27 cellular contexts compared by ENCODE assay signal in genomic region chr4:8289956-8290700, GRCh38. TPM values are rescaled to one million over a fixed set of nuclear protein-coding genes. Genes with fewer than 3 reads are reported as not detected.
DNase-seq lines count a peak whose midpoint lies in the region; ATAC-seq, FAIRE-seq and TF ChIP-seq lines count a peak whose summit lies in the region.
"Had no signal": no experiment of that assay in that cellular context is flagged by ENCODE, and none has a peak within 500 bp of the region (broad histone marks: within the 10 kb centered on the region; RNA-seq: fewer than 3 reads in every experiment).

No MANE protein-coding gene starts in this region.

- H3K9me3 ChIP-seq in right atrium auricular region: no peaks in the 10 kb centered on the region
- no peaks in the 10 kb centered on the region for H3K9me3 ChIP-seq in kidney (ENCODE audit: control insufficient read depth in 1 of 2, low read length in 2 of 2)
- H3K9me3 ChIP-seq: thoracic aorta, vagina had no signal

- H3K9ac ChIP-seq in kidney (ENCODE audit: low read length in 2 of 2): no peak overlapping the region

- H3K27me3 ChIP-seq in right atrium auricular region: no peaks in the 10 kb centered on the region
- H3K27me3 ChIP-seq: vagina had no signal

- no peak for FAIRE-seq in kidney (lab: Jason Lieb, UNC)
- FAIRE-seq: endothelial cell of umbilical vein, H1, keratinocyte had no signal

- H3K4me1 ChIP-seq in right atrium auricular region (peaks cover 0 to 13% of the 10 kb centered on the region in 2 donors), kidney (ENCODE audit: control insufficient read depth in 1 of 2, insufficient read depth in 1 of 2, low read depth in 1 of 2, low read length in 2 of 2) (no peaks in the 10 kb centered on the region)
- H3K4me1 ChIP-seq: vagina had no signal

- intact Hi-C loops in cardiac septum (cut with DNase I) (no loop called here), kidney (cut with DNase I) (no loop called here), posterior vena cava (cut with DNase I) (no loop called here)

- ATAC-seq in GM18909 (IDR thresholded peaks at IDR 0.05; ENCODE audit: poor library complexity, unreplicated experiment) (no peak), HG02981 (IDR thresholded peaks at IDR 0.05; ENCODE audit: unreplicated experiment) (no peak)
- ATAC-seq: activated T-cell treated with anti-CD3 and anti-CD28 coated beads, Interleukin-2, amount 50 U/mL, for 72 hours; stimulated activated effector memory CD8-positive, alpha-beta T cell treated with anti-CD3 and anti-CD28 coated beads, Interleukin-12 subunit alpha, Interleukin-12 subunit beta, amount 100 ng/mL, for 72 hours had no signal

- TF ChIP-seq CTCF in right atrium auricular region (IDR thresholded peaks at IDR 0.05) (no peak), kidney (IDR thresholded peaks at IDR 0.05; ENCODE audit: borderline replicate concordance, extremely low read depth, insufficient read depth) (no peak)

- H3K4me3 ChIP-seq in right atrium auricular region: no peak overlapping the region
- H3K4me3 ChIP-seq in kidney (ENCODE audit: low read length in 2 of 2): no peak overlapping the region
- H3K4me3 ChIP-seq: thoracic aorta, vagina had no signal

- DNase-seq in cardiac septum (ENCODE audit: low spot score): peak; percentile 71
- no peak for DNase-seq in right atrium auricular region (ENCODE audit: low spot score)
- DNase-seq in kidney: peak; percentile 25
- peak; percentile 58 for DNase-seq in posterior vena cava (ENCODE audit: low spot score)
- DNase-seq in DMS79 treated with DMSO at 0.1 percent for 48 hours (lab: John Stamatoyannopoulos, UW): no peak
- DNase-seq in SHP77 (lab: John Stamatoyannopoulos, UW): no peak
- DNase-seq: activated CD4-positive, alpha-beta T cell treated with anti-CD3 and anti-CD28 coated beads, Interleukin-2, amount 10 ng/mL, durations not matched to agents 7 days and 5 days; activated naive CD4-positive, alpha-beta T cell treated with Interleukin-2 at 50 U/mL for 16 hours; activated T-cell treated with anti-CD3 and anti-CD28 coated beads, Interleukin-2, amount 50 U/mL, for 72 hours; Karpas-422; NCI-H146; NCI-H510A; nucleus accumbens; OCI-M1; stimulated activated CD4-positive, alpha-beta T cell treated with anti-CD3 and anti-CD28 coated beads, Interleukin-12 subunit alpha, Interleukin-12 subunit beta, amount 100 ng/mL, for 4 hours; stimulated activated CD4-positive, alpha-beta T cell treated with anti-CD3 and anti-CD28 coated beads, Interleukin-4, amount 100 ng/mL, for 1 hour had no signal

- H3K36me3 ChIP-seq in right atrium auricular region: peaks cover 7% of the 10 kb centered on the region
- H3K36me3 ChIP-seq in kidney (ENCODE audit: control insufficient read depth in 1 of 2, insufficient read depth in 2 of 2, low read length in 2 of 2): no peaks in the 10 kb centered on the region
- H3K36me3 ChIP-seq: thoracic aorta had no signal

- H3K27ac ChIP-seq in right atrium auricular region (no peak overlapping the region), kidney (ENCODE audit: low read depth in 2 of 2, low read length in 2 of 2) (no peak overlapping the region)
- H3K27ac ChIP-seq: HL-60, thoracic aorta, vagina had no signal

RNA-seq across cellular contexts. Expression of gene HTRA3, which starts 20.6 kb away (rescaled TPM):
- total RNA-seq in cardiac septum (50.8 TPM), right atrium auricular region (100 to 1,000 TPM in 1 of 2 donors, 10 to 100 TPM in 1; 33.8 to 124 TPM), kidney (1.7 TPM), posterior vena cava (100 to 1,000 TPM in 1 of 2 donors, 10 to 100 TPM in 1; 14.9 to 104 TPM)
- 6.5 TPM for polyA plus RNA-seq in kidney (ENCODE audit: insufficient read depth, low read depth, low replicate concordance)
- total RNA-seq: A172; activated CD4-positive, alpha-beta T cell treated with anti-CD3 and anti-CD28 coated beads, Interleukin-2, amount 10 ng/mL, durations not matched to agents 7 days and 5 days; activated T-cell treated with anti-CD3 and anti-CD28 coated beads, Interleukin-2, amount 50 U/mL, for 72 hours; T-helper 2 cell treated with Interferon-gamma antibody and Interleukin-4, amounts not matched to agents 100 ng/mL and 5 ng/mL, for 36 hours had no signal
- polyA plus RNA-seq: keratinocyte had no signal

Comparison
In these comparisons a context has a peak if more than half of its experiments do, and no peak if none do; other contexts are left out.
1. DNase-seq: peak in cardiac septum (single experiment), kidney (single experiment) and posterior vena cava (single experiment); none in right atrium auricular region (single experiment), DMS79 treated with DMSO at 0.1 percent for 48 hours (single experiment) and SHP77 (0 of 2).